Comparison of ENCODE assay signal across 8 cellular contexts in genomic region chr2:46970334-46971288, GRCh38.
DNase-seq lines count a peak whose midpoint lies in the region; ATAC-seq and TF ChIP-seq lines count a peak whose summit lies in the region.

No MANE protein-coding gene starts in this region.

- TF ChIP-seq CTCF in cardiac fibroblast (IDR thresholded peaks at IDR 0.05; ENCODE audit: low read depth, low read length): no peak

- peak overlapping the region; percentile 90 to 93 for H3K27ac ChIP-seq in mucosa of rectum (ENCODE audit: low read depth in 2 of 2, low read length in 2 of 2)

- H3K4me3 ChIP-seq in cardiac fibroblast (replicated peaks in 1 of 2; ENCODE audit: low read depth in 2 of 2, low read length in 2 of 2) (no peak overlapping the region), mucosa of rectum (ENCODE audit: low read length in 2 of 2) (peak overlapping the region in 1 of 2 donors; percentile 22)

- ATAC-seq in GM21786 (IDR thresholded peaks at IDR 0.05; ENCODE audit: unreplicated experiment) (no peak), HG03571 (IDR thresholded peaks at IDR 0.05; ENCODE audit: unreplicated experiment) (no peak), HG03159 (IDR thresholded peaks at IDR 0.05; ENCODE audit: unreplicated experiment) (no peak)

- H3K4me1 ChIP-seq in mucosa of rectum (ENCODE audit: control insufficient read depth in 2 of 2, insufficient read depth in 2 of 2, low read length in 2 of 2): peaks cover 31 to 37% of the 10 kb centered on the region in 2 donors

- H3K36me3 ChIP-seq in mucosa of rectum (ENCODE audit: control insufficient read depth in 2 of 2, insufficient read depth in 2 of 2, low read length in 2 of 2): peaks cover 0 to 4% of the 10 kb centered on the region in 2 donors

- H3K27me3 ChIP-seq in mucosa of rectum (ENCODE audit: control insufficient read depth in 2 of 2, insufficient read depth in 2 of 2, low read length in 2 of 2): no peaks in the 10 kb centered on the region

- no peaks in the 10 kb centered on the region for H3K9me3 ChIP-seq in mucosa of rectum (ENCODE audit: control insufficient read depth in 2 of 2, low read length in 2 of 2)

- peak overlapping the region; percentile 28 to 66 for H3K9ac ChIP-seq in mucosa of rectum (ENCODE audit: low read depth in 1 of 2, low read length in 2 of 2)

- peak; percentile 57 for DNase-seq in Ammon's horn (ENCODE audit: low spot score)
- peak; percentile 88 for DNase-seq in LoVo (ENCODE audit: low spot score)
- DNase-seq in cardiac fibroblast (ENCODE audit: low read depth in 2 of 2): peak; percentile 70 to 86
- DNase-seq in activated naive CD4-positive, alpha-beta T cell treated with anti-CD3 and anti-CD28 coated beads, Interleukin-2, amount 50 U/mL, for 16 hours: no peak
